26 cellular contexts compared by ENCODE assay signal in genomic region chr1:117634631-117635030, GRCh38. TPM values are rescaled to one million over a fixed set of nuclear protein-coding genes. Genes with fewer than 3 reads are reported as not detected.
"Had no signal": no experiment of that assay in that cellular context is flagged by ENCODE, and none has a peak within 500 bp of the region (broad histone marks: within the 10 kb centered on the region; RNA-seq: fewer than 3 reads in every experiment).

No MANE protein-coding gene starts in this region.

- H3K27ac ChIP-seq: ovary, prostate gland, sigmoid colon, suprapubic skin, tibial artery, VCaP had no signal

- DNase-seq: activated CD4-positive, alpha-beta T cell treated with anti-CD3 and anti-CD28 coated beads for 4 hours; activated CD4-positive, alpha-beta T cell treated with anti-CD3 and anti-CD28 coated beads, Interleukin-2, amount 50 U/mL, for 4 hours; anterior cingulate cortex; effector memory CD4-positive, alpha-beta T cell; glutamatergic neuron; left cardiac atrium; mammary epithelial cell; naive thymus-derived CD4-positive, alpha-beta T cell; ovary; retina; sigmoid colon; small intestine; stimulated activated CD4-positive, alpha-beta T cell treated with anti-CD3 and anti-CD28 coated beads, Interleukin-1b, Interleukin-23, amount 100 ng/mL, for 48 hours; stimulated activated CD4-positive, alpha-beta T cell treated with anti-CD3 and anti-CD28 coated beads, Interleukin-4, amount 100 ng/mL, for 4 hours; stimulated activated CD8-positive, alpha-beta memory T cell treated with anti-CD3 and anti-CD28 coated beads, Interleukin-4, amount 100 ng/mL, for 48 hours; stimulated activated naive B cell treated with anti-CD40 and anti-IgM and Interleukin-4, amounts not matched to agents 10 μg/mL and 1 μg/mL and 100 μg/mL, for 72 hours; stomach; T-helper 9 cell; tibial artery had no signal

- H3K4me3 Mint-ChIP-seq: activated naive CD4-positive, alpha-beta T cell treated with anti-CD3 and anti-CD28 coated beads, Interleukin-2, amount 50 U/mL, for 24 hours; mesothelial cell of epicardium; naive thymus-derived CD4-positive, alpha-beta T cell; stimulated activated naive B cell treated with anti-CD40 and anti-IgM and Interleukin-4, amounts not matched to agents 10 μg/mL and 1 μg/mL and 100 μg/mL, for 72 hours had no signal

- H3K9me3 Mint-ChIP-seq: activated naive CD4-positive, alpha-beta T cell treated with anti-CD3 and anti-CD28 coated beads, Interleukin-2, amount 50 U/mL, for 24 hours; activated T-helper 2 cell treated with anti-CD3 and anti-CD28 coated beads, Interferon-gamma antibody, Interleukin-2, Interleukin-4, amounts not matched to agents 10 μg/mL and 5 μg/mL and 100 μg/mL, durations not matched to agents 14 hours and 24 hours and 36 hours; mesothelial cell of epicardium; naive thymus-derived CD4-positive, alpha-beta T cell; stimulated activated naive B cell treated with anti-CD40 and anti-IgM and Interleukin-4, amounts not matched to agents 10 μg/mL and 1 μg/mL and 100 μg/mL, for 72 hours had no signal

- H3K36me3 Mint-ChIP-seq: activated naive CD4-positive, alpha-beta T cell treated with anti-CD3 and anti-CD28 coated beads, Interleukin-2, amount 50 U/mL, for 24 hours; mesothelial cell of epicardium had no signal

- H3K27me3 Mint-ChIP-seq: stimulated activated naive B cell treated with anti-CD40 and anti-IgM and Interleukin-4, amounts not matched to agents 10 μg/mL and 1 μg/mL and 100 μg/mL, for 72 hours had no signal

- H3K4me1 Mint-ChIP-seq: mesothelial cell of epicardium had no signal

- H3K36me3 ChIP-seq: ovary, prostate gland, sigmoid colon, stomach, suprapubic skin, tibial artery had no signal

- ATAC-seq: left cardiac atrium; naive thymus-derived CD4-positive, alpha-beta T cell; stimulated activated naive B cell treated with anti-CD40 and anti-IgM and Interleukin-4, amounts not matched to agents 10 μg/mL and 1 μg/mL and 100 μg/mL, for 72 hours had no signal

- H3K4me3 ChIP-seq: ovary, prostate gland, sigmoid colon, stomach, suprapubic skin, tibial artery had no signal

- H3K9me3 ChIP-seq: ovary, prostate gland, sigmoid colon, stomach, suprapubic skin, tibial artery had no signal

- H3K27ac Mint-ChIP-seq: activated naive CD4-positive, alpha-beta T cell treated with anti-CD3 and anti-CD28 coated beads, Interleukin-2, amount 50 U/mL, for 24 hours; mesothelial cell of epicardium; naive thymus-derived CD4-positive, alpha-beta T cell; stimulated activated naive B cell treated with anti-CD40 and anti-IgM and Interleukin-4, amounts not matched to agents 10 μg/mL and 1 μg/mL and 100 μg/mL, for 72 hours had no signal

- H3K27me3 ChIP-seq: ovary, sigmoid colon, stomach, suprapubic skin, tibial artery had no signal

- H3K4me1 ChIP-seq: prostate gland, sigmoid colon, suprapubic skin had no signal

RNA-seq across cellular contexts. Expression of gene TENT5C, which starts 28.8 kb away (rescaled TPM):
- total RNA-seq: epithelial cell of proximal tubule had no signal
